ENCODE assay signal across 17 cellular contexts in the genomic region with DNA sequence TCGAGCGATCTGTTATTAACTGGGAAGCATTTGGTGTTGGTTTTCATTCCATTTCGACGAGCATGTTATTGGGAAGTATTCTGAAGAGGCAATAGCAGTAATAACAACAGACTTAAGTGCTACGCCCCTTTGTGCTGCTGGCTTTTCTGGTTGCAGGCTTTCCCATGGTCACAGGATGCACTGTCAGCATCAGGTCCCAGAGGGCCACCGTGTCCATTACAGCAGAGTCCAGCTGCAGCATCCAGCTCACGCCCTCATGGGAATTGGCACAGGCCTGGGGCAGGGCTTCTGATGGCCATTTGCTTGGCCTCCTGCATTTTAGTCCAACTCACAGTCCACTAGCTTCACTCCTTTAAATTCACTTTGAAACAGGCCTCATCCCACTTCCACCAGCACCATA.
"Had no signal": no experiment of that assay in that cellular context is flagged by ENCODE, and none has a peak within 500 bp of the region (broad histone marks: within the 10 kb centered on the region; RNA-seq: fewer than 3 reads in every experiment).

No MANE protein-coding gene starts in this region.

- H3K9me3 ChIP-seq: adrenal gland, colonic mucosa, mucosa of descending colon, prostate gland, thoracic aorta, uterus had no signal

- H3K27me3 ChIP-seq: adrenal gland, colonic mucosa, uterus had no signal

- ATAC-seq: activated CD4-positive, alpha-beta T cell treated with anti-CD3 and anti-CD28 coated beads for 36 hours; mucosa of descending colon; natural killer cell; stimulated activated naive CD8-positive, alpha-beta T cell treated with anti-CD3 and anti-CD28 coated beads, Interleukin-15, amount 100 ng/mL, for 72 hours had no signal

- H3K4me3 ChIP-seq: adrenal gland, colonic mucosa, mucosa of descending colon, prostate gland, thoracic aorta, uterus had no signal

- DNase-seq: activated CD4-positive, alpha-beta T cell treated with anti-CD3 and anti-CD28 coated beads for 36 hours; activated naive CD4-positive, alpha-beta T cell treated with anti-CD3 and anti-CD28 coated beads, Interleukin-2, amount 50 U/mL, for 16 hours; activated T-cell treated with anti-CD3 and anti-CD28 coated beads for 4 hours; adrenal gland; caudate nucleus; colonic mucosa; immature natural killer cell; mucosa of descending colon; natural killer cell; nucleus accumbens; stimulated activated CD4-positive, alpha-beta T cell treated with anti-CD3 and anti-CD28 coated beads, Interleukin-15, amount 100 ng/mL, for 24 hours; stimulated activated CD4-positive, alpha-beta T cell treated with anti-CD3 and anti-CD28 coated beads, Interleukin-4, amount 100 ng/mL, for 24 hours; stimulated activated naive CD8-positive, alpha-beta T cell treated with anti-CD3 and anti-CD28 coated beads, Interleukin-15, amount 100 ng/mL, for 72 hours had no signal

- H3K36me3 ChIP-seq: colonic mucosa, thoracic aorta, uterus had no signal

- H3K4me1 ChIP-seq: colonic mucosa, prostate gland, uterus had no signal

- H3K27ac ChIP-seq: adrenal gland, colonic mucosa, prostate gland, thoracic aorta, uterus, VCaP had no signal
